30 cellular contexts compared by ENCODE assay signal in genomic region chr11:118382954-118383353, GRCh38. TPM values are rescaled to one million over a fixed set of nuclear protein-coding genes. Genes with fewer than 3 reads are reported as not detected.
"Had no signal": no experiment of that assay in that cellular context is flagged by ENCODE, and none has a peak within 500 bp of the region (broad histone marks: within the 10 kb centered on the region; RNA-seq: fewer than 3 reads in every experiment).

No MANE protein-coding gene starts in this region.

- DNase-seq: dermis blood vessel endothelial cell; dorsolateral prefrontal cortex; effector CD4-positive, alpha-beta T cell; effector memory CD4-positive, alpha-beta T cell; erythroblast; esophagus squamous epithelium; foreskin fibroblast; foreskin melanocyte; gastrocnemius medialis; glutamatergic neuron; head of caudate nucleus; heart right ventricle; hippocampal formation; left cardiac atrium; left lung; left ventricle myocardium superior; lower lobe of right lung; mesenchymal stem cell; mucosa of descending colon; naive B cell; naive thymus-derived CD8-positive, alpha-beta T cell had no signal

- H3K27ac Mint-ChIP-seq: mesothelial cell of epicardium, naive B cell had no signal

- H3K4me1 Mint-ChIP-seq: mesothelial cell of epicardium; naive B cell; naive thymus-derived CD8-positive, alpha-beta T cell had no signal

- H3K9me3 ChIP-seq: esophagus squamous epithelium, gastrocnemius medialis, heart right ventricle, left lung, lower lobe of right lung, mucosa of descending colon had no signal

- H3K4me1 ChIP-seq: esophagus squamous epithelium, left lung, lower lobe of right lung had no signal

- H3K27me3 Mint-ChIP-seq: naive B cell; naive thymus-derived CD8-positive, alpha-beta T cell had no signal

- H3K27me3 ChIP-seq: dorsolateral prefrontal cortex, esophagus squamous epithelium, gastrocnemius medialis, heart right ventricle, left lung had no signal

- H3K4me3 ChIP-seq: coronary artery, dorsolateral prefrontal cortex, esophagus squamous epithelium, gastrocnemius medialis, heart right ventricle, left lung, lower lobe of right lung, mucosa of descending colon had no signal

- H3K27ac ChIP-seq: coronary artery, dorsolateral prefrontal cortex, epithelial cell of prostate, esophagus squamous epithelium, gastrocnemius medialis, heart right ventricle, left lung, lower lobe of right lung had no signal

- H3K4me3 Mint-ChIP-seq: mesothelial cell of epicardium; naive thymus-derived CD8-positive, alpha-beta T cell had no signal

- ATAC-seq: esophagus mucosa; gastrocnemius medialis; heart right ventricle; left cardiac atrium; left lung; left ventricle myocardium superior; lower lobe of right lung; mucosa of descending colon; naive thymus-derived CD8-positive, alpha-beta T cell had no signal

- H3K9me3 Mint-ChIP-seq: mesothelial cell of epicardium; naive B cell; naive thymus-derived CD8-positive, alpha-beta T cell had no signal

RNA-seq across cellular contexts. Expression of gene CD3G, which starts 38.8 kb away (rescaled TPM):
- total RNA-seq: dermis blood vessel endothelial cell, glomerular endothelial cell, kidney epithelial cell, lung microvascular endothelial cell, mesothelial cell of epicardium, myocyte had no signal
- polyA plus RNA-seq: keratinocyte had no signal

RNA-seq across cellular contexts. Expression of gene CD3D, which starts 40.4 kb away (rescaled TPM):
- total RNA-seq: dermis blood vessel endothelial cell, glomerular endothelial cell, kidney epithelial cell, lung microvascular endothelial cell, mesothelial cell of epicardium, myocyte had no signal
- polyA plus RNA-seq: keratinocyte had no signal
